ENCODE assay signal across 1 cellular context in the genomic region with DNA sequence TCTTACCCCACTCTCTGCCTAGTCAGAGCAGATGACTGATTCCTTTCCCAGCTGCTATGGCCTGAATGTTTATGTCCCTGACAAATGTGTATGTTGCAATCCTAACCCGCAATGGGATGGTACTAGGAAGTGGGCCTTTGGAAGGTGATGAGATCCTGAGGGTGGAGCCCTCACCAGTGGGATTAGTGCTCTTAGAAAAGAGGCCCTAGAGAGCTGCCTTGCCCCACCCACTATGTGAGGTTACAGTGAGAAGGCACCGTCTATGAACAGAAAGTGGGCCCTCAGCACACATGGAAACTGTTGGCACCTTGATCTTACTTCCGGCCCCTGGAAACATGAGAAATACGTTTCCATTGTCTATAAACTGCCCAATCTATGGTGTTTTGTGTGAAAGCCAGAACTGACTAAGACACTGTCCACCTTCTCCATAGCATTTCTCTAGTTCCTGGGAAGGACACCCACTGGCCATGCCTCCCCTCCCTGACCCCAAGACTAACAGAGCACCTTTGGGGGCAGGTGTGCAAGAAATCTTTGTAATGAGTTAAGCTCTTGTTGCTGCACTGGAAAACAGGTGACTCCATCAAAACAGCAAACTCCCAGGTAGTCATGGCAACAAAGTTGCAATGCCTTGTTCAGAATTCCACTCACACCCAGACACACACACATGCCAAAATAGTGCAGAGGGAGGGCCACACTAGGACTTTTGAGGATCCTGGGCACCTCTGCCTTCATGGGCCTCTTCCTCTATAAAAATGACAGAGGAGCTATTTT.
TF ChIP-seq lines count a peak whose summit lies in the region.

No MANE protein-coding gene starts in this region.

TF ChIP-seq in GM12878, 131 proteins besides CTCF, POLR2A, EP300 and RAD21 (continued from another document and continues in another):
- TF ChIP-seq, protein P1, sequence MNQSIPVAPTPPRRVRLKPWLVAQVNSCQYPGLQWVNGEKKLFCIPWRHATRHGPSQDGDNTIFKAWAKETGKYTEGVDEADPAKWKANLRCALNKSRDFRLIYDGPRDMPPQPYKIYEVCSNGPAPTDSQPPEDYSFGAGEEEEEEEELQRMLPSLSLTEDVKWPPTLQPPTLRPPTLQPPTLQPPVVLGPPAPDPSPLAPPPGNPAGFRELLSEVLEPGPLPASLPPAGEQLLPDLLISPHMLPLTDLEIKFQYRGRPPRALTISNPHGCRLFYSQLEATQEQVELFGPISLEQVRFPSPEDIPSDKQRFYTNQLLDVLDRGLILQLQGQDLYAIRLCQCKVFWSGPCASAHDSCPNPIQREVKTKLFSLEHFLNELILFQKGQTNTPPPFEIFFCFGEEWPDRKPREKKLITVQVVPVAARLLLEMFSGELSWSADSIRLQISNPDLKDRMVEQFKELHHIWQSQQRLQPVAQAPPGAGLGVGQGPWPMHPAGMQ (IDR thresholded peaks at IDR 0.05; ENCODE audit: borderline replicate concordance): no peak
- 0 out of 2 replicates have a peak, but pooled peaks have one; percentile 34 for TF ChIP-seq MTA3 (IDR thresholded peaks at IDR 0.05; ENCODE audit: borderline replicate concordance, low read length)
- TF ChIP-seq, protein P2, sequence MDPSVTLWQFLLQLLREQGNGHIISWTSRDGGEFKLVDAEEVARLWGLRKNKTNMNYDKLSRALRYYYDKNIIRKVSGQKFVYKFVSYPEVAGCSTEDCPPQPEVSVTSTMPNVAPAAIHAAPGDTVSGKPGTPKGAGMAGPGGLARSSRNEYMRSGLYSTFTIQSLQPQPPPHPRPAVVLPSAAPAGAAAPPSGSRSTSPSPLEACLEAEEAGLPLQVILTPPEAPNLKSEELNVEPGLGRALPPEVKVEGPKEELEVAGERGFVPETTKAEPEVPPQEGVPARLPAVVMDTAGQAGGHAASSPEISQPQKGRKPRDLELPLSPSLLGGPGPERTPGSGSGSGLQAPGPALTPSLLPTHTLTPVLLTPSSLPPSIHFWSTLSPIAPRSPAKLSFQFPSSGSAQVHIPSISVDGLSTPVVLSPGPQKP (IDR thresholded peaks at IDR 0.05; ENCODE audit: low read depth, low read length): peak; percentile 80
- no peak for TF ChIP-seq MYC (IDR thresholded peaks at IDR 0.05; ENCODE audit: insufficient read depth, insufficient read length, insufficient replicate concordance, low read length, severe bottlenecking)
- TF ChIP-seq SIN3A (IDR thresholded peaks at IDR 0.05; ENCODE audit: low read depth, low read length): no peak
- TF ChIP-seq FOS (IDR thresholded peaks at IDR 0.05; ENCODE audit: borderline replicate concordance, extremely low read depth, insufficient read length): no peak
- TF ChIP-seq, protein P3, sequence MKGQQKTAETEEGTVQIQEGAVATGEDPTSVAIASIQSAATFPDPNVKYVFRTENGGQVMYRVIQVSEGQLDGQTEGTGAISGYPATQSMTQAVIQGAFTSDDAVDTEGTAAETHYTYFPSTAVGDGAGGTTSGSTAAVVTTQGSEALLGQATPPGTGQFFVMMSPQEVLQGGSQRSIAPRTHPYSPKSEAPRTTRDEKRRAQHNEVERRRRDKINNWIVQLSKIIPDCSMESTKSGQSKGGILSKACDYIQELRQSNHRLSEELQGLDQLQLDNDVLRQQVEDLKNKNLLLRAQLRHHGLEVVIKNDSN (IDR thresholded peaks at IDR 0.05; ENCODE audit: borderline replicate concordance, extremely low read length, insufficient read depth, low read depth, low read length): no peak
- TF ChIP-seq, protein P4, sequence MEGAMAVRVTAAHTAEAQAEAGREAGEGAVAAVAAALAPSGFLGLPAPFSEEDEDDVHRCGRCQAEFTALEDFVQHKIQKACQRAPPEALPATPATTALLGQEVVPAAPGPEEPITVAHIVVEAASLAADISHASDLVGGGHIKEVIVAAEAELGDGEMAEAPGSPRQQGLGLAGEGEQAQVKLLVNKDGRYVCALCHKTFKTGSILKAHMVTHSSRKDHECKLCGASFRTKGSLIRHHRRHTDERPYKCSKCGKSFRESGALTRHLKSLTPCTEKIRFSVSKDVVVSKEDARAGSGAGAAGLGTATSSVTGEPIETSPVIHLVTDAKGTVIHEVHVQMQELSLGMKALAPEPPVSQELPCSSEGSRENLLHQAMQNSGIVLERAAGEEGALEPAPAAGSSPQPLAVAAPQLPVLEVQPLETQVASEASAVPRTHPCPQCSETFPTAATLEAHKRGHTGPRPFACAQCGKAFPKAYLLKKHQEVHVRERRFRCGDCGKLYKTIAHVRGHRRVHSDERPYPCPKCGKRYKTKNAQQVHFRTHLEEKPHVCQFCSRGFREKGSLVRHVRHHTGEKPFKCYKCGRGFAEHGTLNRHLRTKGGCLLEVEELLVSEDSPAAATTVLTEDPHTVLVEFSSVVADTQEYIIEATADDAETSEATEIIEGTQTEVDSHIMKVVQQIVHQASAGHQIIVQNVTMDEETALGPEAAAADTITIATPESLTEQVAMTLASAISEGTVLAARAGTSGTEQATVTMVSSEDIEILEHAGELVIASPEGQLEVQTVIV (IDR thresholded peaks at IDR 0.05; ENCODE audit: borderline replicate concordance, partially characterized antibody): no peak
- TF ChIP-seq BCL11A (IDR thresholded peaks at IDR 0.05; ENCODE audit: low read depth, low read length): peak; percentile 32; the same call in 1 of the 2 replicates
- TF ChIP-seq, protein P5, sequence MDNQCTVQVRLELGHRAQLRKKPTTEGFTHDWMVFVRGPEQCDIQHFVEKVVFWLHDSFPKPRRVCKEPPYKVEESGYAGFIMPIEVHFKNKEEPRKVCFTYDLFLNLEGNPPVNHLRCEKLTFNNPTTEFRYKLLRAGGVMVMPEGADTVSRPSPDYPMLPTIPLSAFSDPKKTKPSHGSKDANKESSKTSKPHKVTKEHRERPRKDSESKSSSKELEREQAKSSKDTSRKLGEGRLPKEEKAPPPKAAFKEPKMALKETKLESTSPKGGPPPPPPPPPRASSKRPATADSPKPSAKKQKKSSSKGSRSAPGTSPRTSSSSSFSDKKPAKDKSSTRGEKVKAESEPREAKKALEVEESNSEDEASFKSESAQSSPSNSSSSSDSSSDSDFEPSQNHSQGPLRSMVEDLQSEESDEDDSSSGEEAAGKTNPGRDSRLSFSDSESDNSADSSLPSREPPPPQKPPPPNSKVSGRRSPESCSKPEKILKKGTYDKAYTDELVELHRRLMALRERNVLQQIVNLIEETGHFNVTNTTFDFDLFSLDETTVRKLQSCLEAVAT (IDR thresholded peaks at IDR 0.05): no peak
- TF ChIP-seq, protein P6, sequence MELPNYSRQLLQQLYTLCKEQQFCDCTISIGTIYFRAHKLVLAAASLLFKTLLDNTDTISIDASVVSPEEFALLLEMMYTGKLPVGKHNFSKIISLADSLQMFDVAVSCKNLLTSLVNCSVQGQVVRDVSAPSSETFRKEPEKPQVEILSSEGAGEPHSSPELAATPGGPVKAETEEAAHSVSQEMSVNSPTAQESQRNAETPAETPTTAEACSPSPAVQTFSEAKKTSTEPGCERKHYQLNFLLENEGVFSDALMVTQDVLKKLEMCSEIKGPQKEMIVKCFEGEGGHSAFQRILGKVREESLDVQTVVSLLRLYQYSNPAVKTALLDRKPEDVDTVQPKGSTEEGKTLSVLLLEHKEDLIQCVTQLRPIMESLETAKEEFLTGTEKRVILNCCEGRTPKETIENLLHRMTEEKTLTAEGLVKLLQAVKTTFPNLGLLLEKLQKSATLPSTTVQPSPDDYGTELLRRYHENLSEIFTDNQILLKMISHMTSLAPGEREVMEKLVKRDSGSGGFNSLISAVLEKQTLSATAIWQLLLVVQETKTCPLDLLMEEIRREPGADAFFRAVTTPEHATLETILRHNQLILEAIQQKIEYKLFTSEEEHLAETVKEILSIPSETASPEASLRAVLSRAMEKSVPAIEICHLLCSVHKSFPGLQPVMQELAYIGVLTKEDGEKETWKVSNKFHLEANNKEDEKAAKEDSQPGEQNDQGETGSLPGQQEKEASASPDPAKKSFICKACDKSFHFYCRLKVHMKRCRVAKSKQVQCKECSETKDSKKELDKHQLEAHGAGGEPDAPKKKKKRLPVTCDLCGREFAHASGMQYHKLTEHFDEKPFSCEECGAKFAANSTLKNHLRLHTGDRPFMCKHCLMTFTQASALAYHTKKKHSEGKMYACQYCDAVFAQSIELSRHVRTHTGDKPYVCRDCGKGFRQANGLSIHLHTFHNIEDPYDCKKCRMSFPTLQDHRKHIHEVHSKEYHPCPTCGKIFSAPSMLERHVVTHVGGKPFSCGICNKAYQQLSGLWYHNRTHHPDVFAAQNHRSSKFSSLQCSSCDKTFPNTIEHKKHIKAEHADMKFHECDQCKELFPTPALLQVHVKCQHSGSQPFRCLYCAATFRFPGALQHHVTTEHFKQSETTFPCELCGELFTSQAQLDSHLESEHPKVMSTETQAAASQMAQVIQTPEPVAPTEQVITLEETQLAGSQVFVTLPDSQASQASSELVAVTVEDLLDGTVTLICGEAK (IDR thresholded peaks at IDR 0.05; ENCODE audit: borderline replicate concordance): no peak
- TF ChIP-seq BHLHE40 (IDR thresholded peaks at IDR 0.05; ENCODE audit: borderline replicate concordance in 1 of 2, low read depth in 2 of 2, low read length in 1 of 2): 0 out of 4 replicates have a peak, but pooled peaks of 1 of the 2 experiments have one; percentile 23
- TF ChIP-seq ZBED1 (IDR thresholded peaks at IDR 0.05; ENCODE audit: borderline replicate concordance): no peak
- TF ChIP-seq SMAD1 (IDR thresholded peaks at IDR 0.05; ENCODE audit: low read depth, partially characterized antibody): no peak
- TF ChIP-seq ETV6 (conservative IDR thresholded peaks at IDR 0.05 in 1 of 2, IDR thresholded peaks at IDR 0.05 in 1 of 2; ENCODE audit: borderline replicate concordance in 1 of 2, low read depth in 1 of 2): peak in 1 of 2 experiments; percentile 78; a peak in 1 of 4 replicates
- TF ChIP-seq HDGF (IDR thresholded peaks at IDR 0.05): 0 out of 2 replicates have a peak, but pooled peaks have one; percentile 60
- TF ChIP-seq MXI1 (IDR thresholded peaks at IDR 0.05; ENCODE audit: low read depth, low read length): peak; percentile 20; the same call in 1 of the 2 replicates
- TF ChIP-seq LARP7 (IDR thresholded peaks at IDR 0.05): no peak
- TF ChIP-seq, protein P7, sequence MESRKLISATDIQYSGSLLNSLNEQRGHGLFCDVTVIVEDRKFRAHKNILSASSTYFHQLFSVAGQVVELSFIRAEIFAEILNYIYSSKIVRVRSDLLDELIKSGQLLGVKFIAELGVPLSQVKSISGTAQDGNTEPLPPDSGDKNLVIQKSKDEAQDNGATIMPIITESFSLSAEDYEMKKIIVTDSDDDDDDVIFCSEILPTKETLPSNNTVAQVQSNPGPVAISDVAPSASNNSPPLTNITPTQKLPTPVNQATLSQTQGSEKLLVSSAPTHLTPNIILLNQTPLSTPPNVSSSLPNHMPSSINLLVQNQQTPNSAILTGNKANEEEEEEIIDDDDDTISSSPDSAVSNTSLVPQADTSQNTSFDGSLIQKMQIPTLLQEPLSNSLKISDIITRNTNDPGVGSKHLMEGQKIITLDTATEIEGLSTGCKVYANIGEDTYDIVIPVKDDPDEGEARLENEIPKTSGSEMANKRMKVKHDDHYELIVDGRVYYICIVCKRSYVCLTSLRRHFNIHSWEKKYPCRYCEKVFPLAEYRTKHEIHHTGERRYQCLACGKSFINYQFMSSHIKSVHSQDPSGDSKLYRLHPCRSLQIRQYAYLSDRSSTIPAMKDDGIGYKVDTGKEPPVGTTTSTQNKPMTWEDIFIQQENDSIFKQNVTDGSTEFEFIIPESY (IDR thresholded peaks at IDR 0.05): no peak
- peak; percentile 64; the same call in 1 of the 2 replicates for TF ChIP-seq CREM (IDR thresholded peaks at IDR 0.05; ENCODE audit: low read depth)
- TF ChIP-seq CHD4 (IDR thresholded peaks at IDR 0.05): no peak
- TF ChIP-seq SREBF2 (IDR thresholded peaks at IDR 0.05; ENCODE audit: low read length): no peak
- TF ChIP-seq EED (IDR thresholded peaks at IDR 0.05; ENCODE audit: low read depth): peak; percentile 81
- no peak for TF ChIP-seq MYB (IDR thresholded peaks at IDR 0.05; ENCODE audit: borderline replicate concordance, low read depth, low read length)
- TF ChIP-seq ZNF217 (IDR thresholded peaks at IDR 0.05): no peak
- TF ChIP-seq SMAD5 (IDR thresholded peaks at IDR 0.05; ENCODE audit: low read depth): no peak
- TF ChIP-seq NR2C1 (IDR thresholded peaks at IDR 0.05): no peak
- TF ChIP-seq, protein P8, sequence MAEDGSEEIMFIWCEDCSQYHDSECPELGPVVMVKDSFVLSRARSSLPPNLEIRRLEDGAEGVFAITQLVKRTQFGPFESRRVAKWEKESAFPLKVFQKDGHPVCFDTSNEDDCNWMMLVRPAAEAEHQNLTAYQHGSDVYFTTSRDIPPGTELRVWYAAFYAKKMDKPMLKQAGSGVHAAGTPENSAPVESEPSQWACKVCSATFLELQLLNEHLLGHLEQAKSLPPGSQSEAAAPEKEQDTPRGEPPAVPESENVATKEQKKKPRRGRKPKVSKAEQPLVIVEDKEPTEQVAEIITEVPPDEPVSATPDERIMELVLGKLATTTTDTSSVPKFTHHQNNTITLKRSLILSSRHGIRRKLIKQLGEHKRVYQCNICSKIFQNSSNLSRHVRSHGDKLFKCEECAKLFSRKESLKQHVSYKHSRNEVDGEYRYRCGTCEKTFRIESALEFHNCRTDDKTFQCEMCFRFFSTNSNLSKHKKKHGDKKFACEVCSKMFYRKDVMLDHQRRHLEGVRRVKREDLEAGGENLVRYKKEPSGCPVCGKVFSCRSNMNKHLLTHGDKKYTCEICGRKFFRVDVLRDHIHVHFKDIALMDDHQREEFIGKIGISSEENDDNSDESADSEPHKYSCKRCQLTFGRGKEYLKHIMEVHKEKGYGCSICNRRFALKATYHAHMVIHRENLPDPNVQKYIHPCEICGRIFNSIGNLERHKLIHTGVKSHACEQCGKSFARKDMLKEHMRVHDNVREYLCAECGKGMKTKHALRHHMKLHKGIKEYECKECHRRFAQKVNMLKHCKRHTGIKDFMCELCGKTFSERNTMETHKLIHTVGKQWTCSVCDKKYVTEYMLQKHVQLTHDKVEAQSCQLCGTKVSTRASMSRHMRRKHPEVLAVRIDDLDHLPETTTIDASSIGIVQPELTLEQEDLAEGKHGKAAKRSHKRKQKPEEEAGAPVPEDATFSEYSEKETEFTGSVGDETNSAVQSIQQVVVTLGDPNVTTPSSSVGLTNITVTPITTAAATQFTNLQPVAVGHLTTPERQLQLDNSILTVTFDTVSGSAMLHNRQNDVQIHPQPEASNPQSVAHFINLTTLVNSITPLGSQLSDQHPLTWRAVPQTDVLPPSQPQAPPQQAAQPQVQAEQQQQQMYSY (CRISPR knock-in tag; IDR thresholded peaks at IDR 0.05): no peak
- no peak for TF ChIP-seq STAT1 (conservative IDR thresholded peaks at IDR 0.05)
- TF ChIP-seq NFXL1 (IDR thresholded peaks at IDR 0.05; ENCODE audit: borderline replicate concordance): no peak
- TF ChIP-seq, protein P9, sequence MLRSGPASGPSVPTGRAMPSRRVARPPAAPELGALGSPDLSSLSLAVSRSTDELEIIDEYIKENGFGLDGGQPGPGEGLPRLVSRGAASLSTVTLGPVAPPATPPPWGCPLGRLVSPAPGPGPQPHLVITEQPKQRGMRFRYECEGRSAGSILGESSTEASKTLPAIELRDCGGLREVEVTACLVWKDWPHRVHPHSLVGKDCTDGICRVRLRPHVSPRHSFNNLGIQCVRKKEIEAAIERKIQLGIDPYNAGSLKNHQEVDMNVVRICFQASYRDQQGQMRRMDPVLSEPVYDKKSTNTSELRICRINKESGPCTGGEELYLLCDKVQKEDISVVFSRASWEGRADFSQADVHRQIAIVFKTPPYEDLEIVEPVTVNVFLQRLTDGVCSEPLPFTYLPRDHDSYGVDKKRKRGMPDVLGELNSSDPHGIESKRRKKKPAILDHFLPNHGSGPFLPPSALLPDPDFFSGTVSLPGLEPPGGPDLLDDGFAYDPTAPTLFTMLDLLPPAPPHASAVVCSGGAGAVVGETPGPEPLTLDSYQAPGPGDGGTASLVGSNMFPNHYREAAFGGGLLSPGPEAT (IDR thresholded peaks at IDR 0.05; ENCODE audit: low read depth): peak; percentile 55
- no peak for TF ChIP-seq HDAC2 (IDR thresholded peaks at IDR 0.05)
- TF ChIP-seq ESRRA (IDR thresholded peaks at IDR 0.05; ENCODE audit: low read length): peak; percentile 39; the same call in 1 of the 2 replicates
- no peak for TF ChIP-seq MEF2A (IDR thresholded peaks at IDR 0.05; ENCODE audit: insufficient read depth, low read depth, low read length)
- 0 out of 2 replicates have a peak, but pooled peaks have one; percentile 57 for TF ChIP-seq ASH2L (IDR thresholded peaks at IDR 0.05; ENCODE audit: borderline replicate concordance, low read depth)
- peak in 1 of 2 experiments; percentile 63; a peak in 1 of 4 replicates for TF ChIP-seq SRF (IDR thresholded peaks at IDR 0.05; ENCODE audit: low read depth in 2 of 2, low read length in 2 of 2)
